30 cellular contexts compared by ENCODE assay signal in the genomic region with DNA sequence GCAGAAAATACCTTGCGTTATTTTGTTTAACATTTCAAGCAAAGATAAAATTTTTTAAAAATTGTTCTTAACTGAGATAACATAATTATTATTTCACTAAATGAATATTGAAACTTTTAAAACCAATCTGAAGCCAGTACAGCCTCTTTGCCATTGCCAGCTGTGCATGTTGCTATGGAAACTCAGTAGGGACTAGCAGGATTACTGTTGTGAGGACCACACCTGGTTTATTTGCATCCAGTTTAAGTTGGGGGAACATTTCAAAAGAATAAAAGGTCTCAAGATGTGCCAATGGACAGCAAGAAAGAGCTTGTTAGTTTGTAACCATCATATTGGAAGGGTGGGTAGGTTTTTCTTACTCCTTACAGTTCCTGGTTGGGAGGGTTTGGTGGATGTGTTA.
DNase-seq lines count a peak whose midpoint lies in the region; ATAC-seq, FAIRE-seq and TF ChIP-seq lines count a peak whose summit lies in the region.
"Had no signal": no experiment of that assay in that cellular context is flagged by ENCODE, and none has a peak within 500 bp of the region (broad histone marks: within the 10 kb centered on the region; RNA-seq: fewer than 3 reads in every experiment).

No MANE protein-coding gene starts in this region.

- ATAC-seq in HG03354 (IDR thresholded peaks at IDR 0.05; ENCODE audit: poor library complexity, severe bottlenecking, unreplicated experiment) (peak; percentile 79), memory B cell (ENCODE audit: low read depth) (no peak), HepG2 (no peak)
- ATAC-seq: A549; activated naive CD4-positive, alpha-beta T cell treated with anti-CD3 and anti-CD28 coated beads, Interleukin-2, amount 50 U/mL, for 72 hours; foreskin keratinocyte; HCT116; heart left ventricle; lower lobe of right lung; mucosa of descending colon; natural killer cell; T-cell had no signal

- no peaks in the 10 kb centered on the region; the same call in 1 of the 2 replicates for H3K79me2 ChIP-seq in OCI-LY1 (ENCODE audit: insufficient read depth, low read length)
- peaks cover 24% of the 10 kb centered on the region for H3K79me2 ChIP-seq in HepG2 (ENCODE audit: insufficient read depth, low read length)

- H3K4me3 ChIP-seq in OCI-LY1 (ENCODE audit: low read depth, low read length, poor library complexity, severe bottlenecking) (peak overlapping the region; percentile 49), HepG2 (replicated peaks in 1 of 3; ENCODE audit: insufficient read depth in 1 of 3, low read depth in 2 of 3, low read length in 3 of 3) (no peak overlapping the region)
- H3K4me3 ChIP-seq: A549, esophagus squamous epithelium, heart left ventricle, lower lobe of right lung, MG63, mucosa of descending colon, transverse colon had no signal

- no peaks in the 10 kb centered on the region for H3K27me3 ChIP-seq in OCI-LY1 (ENCODE audit: insufficient read depth, low read length)
- no peaks in the 10 kb centered on the region for H3K27me3 ChIP-seq in HepG2 (ENCODE audit: control insufficient read depth in 1 of 2, insufficient read depth in 2 of 2, low read length in 2 of 2)
- H3K27me3 ChIP-seq: esophagus squamous epithelium, foreskin keratinocyte, heart left ventricle, MG63, transverse colon had no signal

- H3K4me2 ChIP-seq in OCI-LY1 (ENCODE audit: low read length) (peak overlapping the region; percentile 56), HepG2 (ENCODE audit: low read depth, low read length) (no peak overlapping the region)
- H3K4me2 ChIP-seq: A549 had no signal

- H3K9me3 ChIP-seq in OCI-LY1 (ENCODE audit: low read length) = no peaks in the 10 kb centered on the region
- no peaks in the 10 kb centered on the region for H3K9me3 ChIP-seq in HepG2 (ENCODE audit: low read length)
- H3K9me3 ChIP-seq: A549, esophagus squamous epithelium, heart left ventricle, lower lobe of right lung, MG63, mucosa of descending colon, transverse colon had no signal

- TF ChIP-seq RAD21 in HepG2 (CRISPR knock-in tag; IDR thresholded peaks at IDR 0.05) = no peak

- intact Hi-C loops in HepG2 (cut with micrococcal nuclease; ENCODE audit: unreplicated experiment) (no loop called here), posterior cingulate gyrus (cut with DNase I) (no loop called here)

- POLR2A ChIA-PET in HepG2 (lab: Yijun Ruan, JAX) = no interaction called here

- peaks cover 15% of the 10 kb centered on the region for H3K4me1 Mint-ChIP-seq in memory B cell

- H3K27ac ChIP-seq in OCI-LY1 (ENCODE audit: low read depth, low read length, poor library complexity, severe bottlenecking) (peak overlapping the region; percentile 80), HepG2 (ENCODE audit: extremely low read length, insufficient read depth, low read length) (no peak overlapping the region)
- H3K27ac ChIP-seq: A549, esophagus squamous epithelium, foreskin keratinocyte, heart left ventricle, lower lobe of right lung, transverse colon had no signal

- no peaks in the 10 kb centered on the region for H3K27me3 Mint-ChIP-seq in memory B cell
- H3K27me3 Mint-ChIP-seq: T-cell had no signal

- TF ChIP-seq EP300 in HepG2 (IDR thresholded peaks at IDR 0.05; ENCODE audit: low read depth in 2 of 2, low read length in 2 of 2) = no peak
- TF ChIP-seq EP300 in HepG2 (CRISPR knock-in tag; IDR thresholded peaks at IDR 0.05; ENCODE audit: borderline replicate concordance) = no peak

- H3K4me1 ChIP-seq in OCI-LY1 (ENCODE audit: insufficient read depth, low read length, severe bottlenecking) (peaks cover 70% of the 10 kb centered on the region), HepG2 (ENCODE audit: insufficient read depth, low read length) (peaks cover 47% of the 10 kb centered on the region)

- in situ Hi-C loops in HepG2 (cut with HindIII; ENCODE audit: extremely low pct_ligation_motif_present, low pct_unique_long_range_greater_than_20kb) = no loop called here

- no peak for FAIRE-seq in HepG2 (lab: Jason Lieb, UNC)
- FAIRE-seq: A549, GM12891 had no signal

- peak; percentile 11 for DNase-seq in NCI-H146 (lab: John Stamatoyannopoulos, UW)
- DNase-seq in NCI-H146 treated with DMSO at 0.1 percent for 48 hours (lab: John Stamatoyannopoulos, UW; ENCODE audit: unreplicated experiment) = no peak
- DNase-seq in memory B cell (ENCODE audit: low spot score in 2 of 2) = no peak
- DNase-seq in HepG2 (ENCODE audit: low spot score) = no peak
- DNase-seq in NCI-H524 treated with DMSO at 0.1 percent for 48 hours (lab: John Stamatoyannopoulos, UW) = no peak
- DNase-seq in posterior cingulate gyrus = no peak
- DNase-seq: activated CD4-positive, alpha-beta T cell treated with anti-CD3 and anti-CD28 coated beads, Interleukin-2, amount 50 U/mL, for 1 hour; activated effector memory CD4-positive, alpha-beta T cell treated with Interleukin-2 at 50 U/mL for 16 hours; activated T-cell treated with anti-CD3 and anti-CD28 coated beads, Interleukin-2, amount 50 U/mL, for 1 hour; Calu3; EL; esophagus squamous epithelium; foreskin keratinocyte; heart left ventricle; lower lobe of right lung; MG63; mucosa of descending colon; natural killer cell; NCI-H1436 treated with DMSO at 0.1 percent for 48 hours; NCI-H2171; occipital lobe; stimulated activated CD4-positive, alpha-beta T cell treated with anti-CD3 and anti-CD28 coated beads, Interleukin-4, amount 100 ng/mL, for 1 hour; T-cell; transverse colon had no signal

- no peaks in the 10 kb centered on the region for H3K36me3 ChIP-seq in OCI-LY1 (ENCODE audit: insufficient read depth, low read length)
- H3K36me3 ChIP-seq in HepG2 (replicated peaks in 1 of 2; ENCODE audit: control insufficient read depth in 1 of 2, insufficient read depth in 2 of 2, low read length in 2 of 2) = no peaks in the 10 kb centered on the region
- H3K36me3 ChIP-seq: esophagus squamous epithelium, heart left ventricle, lower lobe of right lung, MG63, transverse colon had no signal

- no peaks in the 10 kb centered on the region for H3K9me3 Mint-ChIP-seq in memory B cell
- H3K9me3 Mint-ChIP-seq: activated naive CD4-positive, alpha-beta T cell treated with anti-CD3 and anti-CD28 coated beads, Interleukin-2, amount 50 U/mL, for 72 hours; natural killer cell; T-cell had no signal

- TF ChIP-seq CTCF in OCI-LY1 (IDR thresholded peaks at IDR 0.05; ENCODE audit: low read length) (no peak), HepG2 (CRISPR knock-in tag; IDR thresholded peaks at IDR 0.05) (no peak)

- CTCF ChIA-PET in HepG2 (lab: Yijun Ruan, JAX; ENCODE audit: low intra/inter-chr PET ratio, low total read pairs) = no interaction called here

- no peak overlapping the region for H3K4me3 Mint-ChIP-seq in memory B cell
- H3K4me3 Mint-ChIP-seq: natural killer cell, T-cell had no signal

- H3K27ac Mint-ChIP-seq in memory B cell = peak overlapping the region; percentile 82
- H3K27ac Mint-ChIP-seq: activated naive CD4-positive, alpha-beta T cell treated with anti-CD3 and anti-CD28 coated beads, Interleukin-2, amount 50 U/mL, for 72 hours; natural killer cell; T-cell had no signal

- H3K36me3 Mint-ChIP-seq in memory B cell = peaks cover 5% of the 10 kb centered on the region
- H3K36me3 Mint-ChIP-seq: activated naive CD4-positive, alpha-beta T cell treated with anti-CD3 and anti-CD28 coated beads, Interleukin-2, amount 50 U/mL, for 72 hours; natural killer cell had no signal

- TF ChIP-seq POLR2A in HepG2 (IDR thresholded peaks at IDR 0.05; ENCODE audit: insufficient read depth in 1 of 2, low read depth in 2 of 2, low read length in 2 of 2) = no peak

- no peaks in the 10 kb centered on the region for H4K20me1 ChIP-seq in OCI-LY1 (ENCODE audit: insufficient read depth, low read length)
- H4K20me1 ChIP-seq in HepG2 (ENCODE audit: insufficient read depth, low read length) = no peaks in the 10 kb centered on the region

- H3F3A ChIP-seq in OCI-LY1 (ENCODE audit: insufficient read depth, low read length) = no peaks in the 10 kb centered on the region

- H3K9ac ChIP-seq in OCI-LY1 (ENCODE audit: low read length) = peak overlapping the region; percentile 20
- no peak overlapping the region for H3K9ac ChIP-seq in HepG2 (ENCODE audit: insufficient read depth, low read depth, low read length)

- no peaks in the 10 kb centered on the region for H3K9me2 ChIP-seq in OCI-LY1 (ENCODE audit: low read depth, low read length)

- no peak overlapping the region for H2AFZ ChIP-seq in OCI-LY1 (ENCODE audit: low read length)
- no peak overlapping the region for H2AFZ ChIP-seq in HepG2 (ENCODE audit: low read length)

- 98% methylated on average over 1 of the region's 1 CpG for WGBS in HepG2 (ENCODE audit: low lambda C conversion rate)

- BruUV-seq in HepG2 (replicated peaks; lab: Mats Ljungman, UMichigan) = no TSS peak

TF ChIP-seq in HepG2, 621 proteins besides CTCF, POLR2A, EP300 and RAD21 (continues in another document):
- TF ChIP-seq MTA1 (CRISPR knock-in tag; IDR thresholded peaks at IDR 0.05; ENCODE audit: borderline replicate concordance) (no peak), ATRX (CRISPR knock-in tag; IDR thresholded peaks at IDR 0.05; ENCODE audit: borderline replicate concordance) (no peak), IRF2 (CRISPR knock-in tag; IDR thresholded peaks at IDR 0.05) (no peak), ZNF850 (CRISPR knock-in tag; conservative IDR thresholded peaks at IDR 0.05) (no peak), GZF1 (CRISPR knock-in tag; IDR thresholded peaks at IDR 0.05) (no peak), ZNF879 (CRISPR knock-in tag; IDR thresholded peaks at IDR 0.05) (no peak)
- TF ChIP-seq, protein P1, sequence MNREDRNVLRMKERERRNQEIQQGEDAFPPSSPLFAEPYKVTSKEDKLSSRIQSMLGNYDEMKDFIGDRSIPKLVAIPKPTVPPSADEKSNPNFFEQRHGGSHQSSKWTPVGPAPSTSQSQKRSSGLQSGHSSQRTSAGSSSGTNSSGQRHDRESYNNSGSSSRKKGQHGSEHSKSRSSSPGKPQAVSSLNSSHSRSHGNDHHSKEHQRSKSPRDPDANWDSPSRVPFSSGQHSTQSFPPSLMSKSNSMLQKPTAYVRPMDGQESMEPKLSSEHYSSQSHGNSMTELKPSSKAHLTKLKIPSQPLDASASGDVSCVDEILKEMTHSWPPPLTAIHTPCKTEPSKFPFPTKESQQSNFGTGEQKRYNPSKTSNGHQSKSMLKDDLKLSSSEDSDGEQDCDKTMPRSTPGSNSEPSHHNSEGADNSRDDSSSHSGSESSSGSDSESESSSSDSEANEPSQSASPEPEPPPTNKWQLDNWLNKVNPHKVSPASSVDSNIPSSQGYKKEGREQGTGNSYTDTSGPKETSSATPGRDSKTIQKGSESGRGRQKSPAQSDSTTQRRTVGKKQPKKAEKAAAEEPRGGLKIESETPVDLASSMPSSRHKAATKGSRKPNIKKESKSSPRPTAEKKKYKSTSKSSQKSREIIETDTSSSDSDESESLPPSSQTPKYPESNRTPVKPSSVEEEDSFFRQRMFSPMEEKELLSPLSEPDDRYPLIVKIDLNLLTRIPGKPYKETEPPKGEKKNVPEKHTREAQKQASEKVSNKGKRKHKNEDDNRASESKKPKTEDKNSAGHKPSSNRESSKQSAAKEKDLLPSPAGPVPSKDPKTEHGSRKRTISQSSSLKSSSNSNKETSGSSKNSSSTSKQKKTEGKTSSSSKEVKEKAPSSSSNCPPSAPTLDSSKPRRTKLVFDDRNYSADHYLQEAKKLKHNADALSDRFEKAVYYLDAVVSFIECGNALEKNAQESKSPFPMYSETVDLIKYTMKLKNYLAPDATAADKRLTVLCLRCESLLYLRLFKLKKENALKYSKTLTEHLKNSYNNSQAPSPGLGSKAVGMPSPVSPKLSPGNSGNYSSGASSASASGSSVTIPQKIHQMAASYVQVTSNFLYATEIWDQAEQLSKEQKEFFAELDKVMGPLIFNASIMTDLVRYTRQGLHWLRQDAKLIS (CRISPR knock-in tag; IDR thresholded peaks at IDR 0.05) = no peak
